ENCODE assay signal across 23 cellular contexts in genomic region chr16:67264277-67264676, GRCh38. TPM values are rescaled to one million over a fixed set of nuclear protein-coding genes. Genes with fewer than 3 reads are reported as not detected.
DNase-seq lines count a peak whose midpoint lies in the region; ATAC-seq and TF ChIP-seq lines count a peak whose summit lies in the region.
"Had no signal": no experiment of that assay in that cellular context is flagged by ENCODE, and none has a peak within 500 bp of the region (broad histone marks: within the 10 kb centered on the region; RNA-seq: fewer than 3 reads in every experiment).

No MANE protein-coding gene starts in this region.

- H3K4me1 ChIP-seq in lower lobe of right lung: no peaks in the 10 kb centered on the region
- H3K4me1 ChIP-seq: esophagus squamous epithelium had no signal

- no peaks in the 10 kb centered on the region; the same call in 1 of the 2 replicates for H3K27me3 Mint-ChIP-seq in WTC11 (ENCODE audit: low read depth)
- H3K27me3 Mint-ChIP-seq in activated CD8-positive, alpha-beta T cell treated with anti-CD3 and anti-CD28 coated beads, Interleukin-2, amount 10 ng/mL, durations not matched to agents 7 days and 5 days (ENCODE audit: low read depth): no peaks in the 10 kb centered on the region

- H3K9me3 Mint-ChIP-seq in WTC11: no peaks in the 10 kb centered on the region
- H3K9me3 Mint-ChIP-seq in activated CD8-positive, alpha-beta T cell treated with anti-CD3 and anti-CD28 coated beads, Interleukin-2, amount 10 ng/mL, durations not matched to agents 7 days and 5 days (ENCODE audit: insufficient read depth): no peaks in the 10 kb centered on the region
- H3K9me3 Mint-ChIP-seq: stimulated activated effector memory CD8-positive, alpha-beta T cell treated with anti-CD3 and anti-CD28 coated beads, Interleukin-12 subunit alpha, Interleukin-12 subunit beta, amount 100 ng/mL, for 72 hours had no signal

- H3K4me3 ChIP-seq in AG04450 (ENCODE audit: low read depth, low read length) (no peak overlapping the region), lower lobe of right lung (no peak overlapping the region)
- H3K4me3 ChIP-seq: esophagus squamous epithelium had no signal

- CTCF ChIA-PET in AG04450 (lab: Charles Lee) (interaction anchor here (0.5 kb wide), 1 partner anchor 56 kb away, joined by 4 read pairs; no protein-coding TSS in a partner anchor), WTC11 (lab: Charles Lee) (interaction anchor here (0.7 to 5.3 kb wide), 24 partner anchors 9 to 288 kb away, joined by 3 to 34 read pairs (median 4); partner anchors contain the start of genes FHOD1, KCTD19, LRRC36 and NOL3)
- CTCF ChIA-PET in activated CD8-positive, alpha-beta T cell treated with anti-CD3 and anti-CD28 coated beads, Interleukin-2, amount 10 ng/mL, durations not matched to agents 7 days and 5 days (lab: Charles Lee): interaction anchor here (1.6 to 2.3 kb wide), 2 partner anchors 16 to 164 kb away, joined by 3 to 5 read pairs; partner anchors contain the start of gene SLC9A5

- 0 out of 2 replicates have a peak, but pooled peaks have one; percentile 12 for TF ChIP-seq CTCF in AG04450 (IDR thresholded peaks at IDR 0.05; ENCODE audit: low read depth, low read length)
- TF ChIP-seq CTCF in GM12872 (IDR thresholded peaks at IDR 0.05; ENCODE audit: insufficient read depth, low read depth, low read length): peak; percentile 44; the same call in 1 of the 3 replicates
- no peak for TF ChIP-seq CTCF in WTC11 (IDR thresholded peaks at IDR 0.05)
- no peak for TF ChIP-seq CTCF in lower lobe of right lung (IDR thresholded peaks at IDR 0.05)

- ATAC-seq in WTC11: peak; percentile 67
- ATAC-seq in lower lobe of right lung: no peak
- no peak for ATAC-seq in GM21737 (IDR thresholded peaks at IDR 0.05; ENCODE audit: unreplicated experiment)
- no peak for ATAC-seq in HG03135 (IDR thresholded peaks at IDR 0.05; ENCODE audit: unreplicated experiment)
- ATAC-seq in activated CD8-positive, alpha-beta T cell treated with anti-CD3 and anti-CD28 coated beads, Interleukin-2, amount 10 ng/mL, durations not matched to agents 7 days and 5 days: no peak
- ATAC-seq: stimulated activated effector memory CD8-positive, alpha-beta T cell treated with anti-CD3 and anti-CD28 coated beads, Interleukin-12 subunit alpha, Interleukin-12 subunit beta, amount 100 ng/mL, for 72 hours had no signal

- H3K9me3 ChIP-seq in AG04450 (ENCODE audit: control insufficient read depth, insufficient read depth, low read length) (no peaks in the 10 kb centered on the region; the same call in 1 of the 2 replicates), lower lobe of right lung (no peaks in the 10 kb centered on the region)
- H3K9me3 ChIP-seq: esophagus squamous epithelium had no signal

- peaks cover 4% of the 10 kb centered on the region; the same call in 1 of the 2 replicates for H3K4me1 Mint-ChIP-seq in WTC11
- H3K4me1 Mint-ChIP-seq in activated CD8-positive, alpha-beta T cell treated with anti-CD3 and anti-CD28 coated beads, Interleukin-2, amount 10 ng/mL, durations not matched to agents 7 days and 5 days (ENCODE audit: low read depth): no peaks in the 10 kb centered on the region

- no peaks in the 10 kb centered on the region for H3K27me3 ChIP-seq in AG04450 (ENCODE audit: control insufficient read depth, insufficient read depth, low read length)
- no peaks in the 10 kb centered on the region for H3K27me3 ChIP-seq in lower lobe of right lung (ENCODE audit: low read depth)

- intact Hi-C loops in lower lobe of right lung (cut with DNase I): no loop called here

- H3K36me3 Mint-ChIP-seq in WTC11: no peaks in the 10 kb centered on the region
- H3K36me3 Mint-ChIP-seq in activated CD8-positive, alpha-beta T cell treated with anti-CD3 and anti-CD28 coated beads, Interleukin-2, amount 10 ng/mL, durations not matched to agents 7 days and 5 days (ENCODE audit: low read depth): no peaks in the 10 kb centered on the region

- no peak overlapping the region for H3K27ac Mint-ChIP-seq in WTC11
- H3K27ac Mint-ChIP-seq in activated CD8-positive, alpha-beta T cell treated with anti-CD3 and anti-CD28 coated beads, Interleukin-2, amount 10 ng/mL, durations not matched to agents 7 days and 5 days: no peak overlapping the region

- H3K27ac ChIP-seq in AG04450 (ENCODE audit: low read depth, low read length) (no peak overlapping the region), lower lobe of right lung (no peak overlapping the region)
- H3K27ac ChIP-seq: esophagus squamous epithelium had no signal

- no peak for DNase-seq in AG04450 (ENCODE audit: low read depth, low spot score)
- DNase-seq in WTC11 (ENCODE audit: low spot score): no peak
- peak; percentile 36 for DNase-seq in lower lobe of right lung
- DNase-seq in dermis blood vessel endothelial cell: no peak
- no peak for DNase-seq in activated CD8-positive, alpha-beta T cell treated with anti-CD3 and anti-CD28 coated beads, Interleukin-2, amount 10 ng/mL, durations not matched to agents 7 days and 5 days
- DNase-seq: activated CD4-positive, alpha-beta T cell treated with anti-CD3 and anti-CD28 coated beads for 1 hour; activated CD8-positive, alpha-beta memory T cell treated with anti-CD3 and anti-CD28 coated beads, Interleukin-2, amount 50 U/mL, for 48 hours; activated naive CD4-positive, alpha-beta T cell; esophagus squamous epithelium; HCEC 1CT; hippocampal formation; IMR-90; MV-4-11; NCI-H2107; NCI-H82; RPMI8226; small intestine; T-helper 2 cell; trophoblast cell had no signal

- H3K36me3 ChIP-seq in lower lobe of right lung: no peaks in the 10 kb centered on the region
- H3K36me3 ChIP-seq: esophagus squamous epithelium had no signal

- H3K4me3 Mint-ChIP-seq in WTC11: no peak overlapping the region
- H3K4me3 Mint-ChIP-seq in activated CD8-positive, alpha-beta T cell treated with anti-CD3 and anti-CD28 coated beads, Interleukin-2, amount 10 ng/mL, durations not matched to agents 7 days and 5 days: no peak overlapping the region
- H3K4me3 Mint-ChIP-seq: stimulated activated effector memory CD8-positive, alpha-beta T cell treated with anti-CD3 and anti-CD28 coated beads, Interleukin-12 subunit alpha, Interleukin-12 subunit beta, amount 100 ng/mL, for 72 hours had no signal

- POLR2A ChIA-PET in AG04450 (lab: Yijun Ruan, JAX) (interaction anchor here (0.7 kb wide), 1 partner anchor 79 kb away, joined by 3 read pairs; no protein-coding TSS in a partner anchor), WTC11 (lab: Charles Lee) (interaction anchor here (1.1 kb wide), 1 partner anchor 18 kb away, joined by 4 read pairs; no protein-coding TSS in a partner anchor)
- POLR2A ChIA-PET in activated CD8-positive, alpha-beta T cell treated with anti-CD3 and anti-CD28 coated beads, Interleukin-2, amount 10 ng/mL, durations not matched to agents 7 days and 5 days (lab: Charles Lee): interaction anchor here (1.2 kb wide), 1 partner anchor 21 kb away, joined by 3 read pairs; no protein-coding TSS in a partner anchor

TF ChIP-seq in WTC11, 78 proteins besides CTCF, POLR2A, EP300 and RAD21 (continues in another document):
- no peak for TF ChIP-seq ZNF232 (CRISPR knock-in tag; IDR thresholded peaks at IDR 0.05)
- TF ChIP-seq GTF2I (CRISPR knock-in tag; conservative IDR thresholded peaks at IDR 0.05): no peak
- TF ChIP-seq ATF2 (CRISPR knock-in tag; IDR thresholded peaks at IDR 0.05; ENCODE audit: borderline replicate concordance, low read depth): no peak
- TF ChIP-seq ETV6 (CRISPR knock-in tag; IDR thresholded peaks at IDR 0.05): no peak

RNA-seq across cellular contexts. Expression of gene PLEKHG4, which starts 15.1 kb away (rescaled TPM):
- polyA plus RNA-seq in AG04450 (2011; rRNA removed): 17.2 and 23.3 TPM in 2 replicates
- 14.1 and 22.3 TPM in 2 replicates for polyA minus RNA-seq in AG04450 (2011; rRNA and poly(A)+ RNA removed)
- 5.9 to 16.7 TPM (median 15.0 TPM) in 3 replicates for total RNA-seq in WTC11 (2021)
- total RNA-seq in lower lobe of right lung: 12.4 TPM
- total RNA-seq in dermis blood vessel endothelial cell: 10.0 and 16.5 TPM in 2 replicates
- 10 to 100 TPM; 13.6 to 16.3 TPM for total RNA-seq in activated CD8-positive, alpha-beta T cell treated with anti-CD3 and anti-CD28 coated beads, Interleukin-2, amount 10 ng/mL, durations not matched to agents 7 days and 5 days

RNA-seq across cellular contexts. Expression of gene SLC9A5, which starts 15.5 kb away (rescaled TPM):
- 2.4 and 3.1 TPM in 2 replicates for polyA plus RNA-seq in AG04450 (2011; rRNA removed)
- polyA minus RNA-seq in AG04450 (2011; rRNA and poly(A)+ RNA removed): 2.8 and 3.4 TPM in 2 replicates
- total RNA-seq in WTC11 (2021) (10.3 to 14.4 TPM (median 12.9 TPM) in 3 replicates), lower lobe of right lung (2.8 TPM), dermis blood vessel endothelial cell (0.56 and 1.2 TPM in 2 replicates)
- 1 to 10 TPM; 3.1 to 4.1 TPM for total RNA-seq in activated CD8-positive, alpha-beta T cell treated with anti-CD3 and anti-CD28 coated beads, Interleukin-2, amount 10 ng/mL, durations not matched to agents 7 days and 5 days

RNA-seq across cellular contexts. Expression of gene FHOD1, which starts 17.0 kb away (rescaled TPM):
- 21.2 and 25.4 TPM in 2 replicates for polyA plus RNA-seq in AG04450 (2011; rRNA removed)
- polyA minus RNA-seq in AG04450 (2011; rRNA and poly(A)+ RNA removed): 33.5 and 48.0 TPM in 2 replicates
- total RNA-seq in WTC11 (2021) (68.9 to 81.3 TPM (median 71.5 TPM) in 3 replicates), lower lobe of right lung (67.7 TPM), dermis blood vessel endothelial cell (25.5 and 37.4 TPM in 2 replicates)
- total RNA-seq in activated CD8-positive, alpha-beta T cell treated with anti-CD3 and anti-CD28 coated beads, Interleukin-2, amount 10 ng/mL, durations not matched to agents 7 days and 5 days: 100 to 1,000 TPM in 1 of 2 experiments, 10 to 100 TPM in 1; 93.4 to 101 TPM

RNA-seq across cellular contexts. Expression of gene TMEM208, which starts 37.3 kb away (rescaled TPM):
- polyA plus RNA-seq in AG04450 (2011; rRNA removed): 38.5 and 46.8 TPM in 2 replicates
- polyA minus RNA-seq in AG04450 (2011; rRNA and poly(A)+ RNA removed): 33.9 and 34.9 TPM in 2 replicates
- total RNA-seq in WTC11 (2021): 37.4 to 48.4 TPM (median 43.1 TPM) in 3 replicates
- total RNA-seq in lower lobe of right lung: 33.1 TPM
- total RNA-seq in dermis blood vessel endothelial cell: 21.1 and 31.7 TPM in 2 replicates
- total RNA-seq in activated CD8-positive, alpha-beta T cell treated with anti-CD3 and anti-CD28 coated beads, Interleukin-2, amount 10 ng/mL, durations not matched to agents 7 days and 5 days: 10 to 100 TPM; 33.7 TPM

Comparison
In these comparisons a context has a peak if more than half of its experiments do, and no peak if none do; other contexts are left out.
1. CTCF ChIP-seq: peak in AG04450 (single experiment) and GM12872 (single experiment); none in WTC11 (single experiment) and lower lobe of right lung (single experiment).